Comparison of ENCODE assay signal across 1 cellular context in the genomic region with DNA sequence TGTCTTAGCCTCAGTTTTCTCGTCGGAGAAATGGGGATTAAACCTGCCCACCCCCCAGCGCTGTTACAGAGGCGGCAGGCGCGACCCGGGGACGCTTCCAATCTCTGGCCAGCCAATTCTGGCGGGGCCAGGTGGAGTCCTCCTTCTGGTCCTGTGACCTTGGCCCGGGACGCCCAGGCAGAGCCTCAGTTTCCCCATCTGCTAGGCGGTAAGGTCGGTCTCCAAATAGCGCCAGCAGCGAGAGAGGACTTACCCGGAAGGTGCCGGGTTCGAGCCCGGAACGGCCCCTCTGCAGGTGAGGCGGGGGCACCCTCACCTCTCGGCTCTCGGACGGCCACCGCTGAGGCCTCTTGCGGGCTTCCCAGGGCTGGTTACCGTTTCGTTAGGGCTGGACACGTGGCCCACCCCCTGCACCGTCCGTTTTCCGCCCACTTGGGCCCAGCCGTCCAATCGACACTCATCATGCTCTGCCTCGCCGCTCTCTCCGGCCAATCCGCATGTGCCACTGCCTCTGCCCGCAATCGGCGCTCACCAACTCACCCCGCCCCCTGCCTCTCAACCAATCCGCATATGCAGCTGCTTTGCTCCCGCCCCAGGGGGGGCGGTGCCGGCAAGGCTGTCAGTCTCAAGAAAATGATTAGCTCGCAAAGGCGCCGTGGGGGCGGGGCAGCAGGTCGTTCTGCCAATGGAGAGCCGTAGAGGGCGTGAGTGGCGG.
TF ChIP-seq lines count a peak whose summit lies in the region.

A gene with protein sequence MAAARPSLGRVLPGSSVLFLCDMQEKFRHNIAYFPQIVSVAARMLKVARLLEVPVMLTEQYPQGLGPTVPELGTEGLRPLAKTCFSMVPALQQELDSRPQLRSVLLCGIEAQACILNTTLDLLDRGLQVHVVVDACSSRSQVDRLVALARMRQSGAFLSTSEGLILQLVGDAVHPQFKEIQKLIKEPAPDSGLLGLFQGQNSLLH (minus strand): TSS at position 384 of the 715 bp plus-strand sequence. CDS start 5,156 bp downstream, outside the sequence.

TF ChIP-seq in K562, 482 proteins besides CTCF, POLR2A, EP300 and RAD21 (continued from another document and continues in another):
- TF ChIP-seq, protein P1, sequence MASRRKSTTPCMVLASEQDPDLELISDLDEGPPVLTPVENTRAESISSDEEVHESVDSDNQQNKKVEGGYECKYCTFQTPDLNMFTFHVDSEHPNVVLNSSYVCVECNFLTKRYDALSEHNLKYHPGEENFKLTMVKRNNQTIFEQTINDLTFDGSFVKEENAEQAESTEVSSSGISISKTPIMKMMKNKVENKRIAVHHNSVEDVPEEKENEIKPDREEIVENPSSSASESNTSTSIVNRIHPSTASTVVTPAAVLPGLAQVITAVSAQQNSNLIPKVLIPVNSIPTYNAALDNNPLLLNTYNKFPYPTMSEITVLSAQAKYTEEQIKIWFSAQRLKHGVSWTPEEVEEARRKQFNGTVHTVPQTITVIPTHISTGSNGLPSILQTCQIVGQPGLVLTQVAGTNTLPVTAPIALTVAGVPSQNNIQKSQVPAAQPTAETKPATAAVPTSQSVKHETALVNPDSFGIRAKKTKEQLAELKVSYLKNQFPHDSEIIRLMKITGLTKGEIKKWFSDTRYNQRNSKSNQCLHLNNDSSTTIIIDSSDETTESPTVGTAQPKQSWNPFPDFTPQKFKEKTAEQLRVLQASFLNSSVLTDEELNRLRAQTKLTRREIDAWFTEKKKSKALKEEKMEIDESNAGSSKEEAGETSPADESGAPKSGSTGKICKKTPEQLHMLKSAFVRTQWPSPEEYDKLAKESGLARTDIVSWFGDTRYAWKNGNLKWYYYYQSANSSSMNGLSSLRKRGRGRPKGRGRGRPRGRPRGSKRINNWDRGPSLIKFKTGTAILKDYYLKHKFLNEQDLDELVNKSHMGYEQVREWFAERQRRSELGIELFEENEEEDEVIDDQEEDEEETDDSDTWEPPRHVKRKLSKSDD (conservative IDR thresholded peaks at IDR 0.05; ENCODE audit: low read length), result no peak
- no peak; the same call in 1 of the 2 replicates for TF ChIP-seq GTF2E2 (tag; IDR thresholded peaks at IDR 0.05)
- TF ChIP-seq CBX5 (IDR thresholded peaks at IDR 0.05; ENCODE audit: borderline replicate concordance, low read depth), result no peak
- TF ChIP-seq, protein P2, sequence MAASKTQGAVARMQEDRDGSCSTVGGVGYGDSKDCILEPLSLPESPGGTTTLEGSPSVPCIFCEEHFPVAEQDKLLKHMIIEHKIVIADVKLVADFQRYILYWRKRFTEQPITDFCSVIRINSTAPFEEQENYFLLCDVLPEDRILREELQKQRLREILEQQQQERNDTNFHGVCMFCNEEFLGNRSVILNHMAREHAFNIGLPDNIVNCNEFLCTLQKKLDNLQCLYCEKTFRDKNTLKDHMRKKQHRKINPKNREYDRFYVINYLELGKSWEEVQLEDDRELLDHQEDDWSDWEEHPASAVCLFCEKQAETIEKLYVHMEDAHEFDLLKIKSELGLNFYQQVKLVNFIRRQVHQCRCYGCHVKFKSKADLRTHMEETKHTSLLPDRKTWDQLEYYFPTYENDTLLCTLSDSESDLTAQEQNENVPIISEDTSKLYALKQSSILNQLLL (CRISPR knock-in tag; IDR thresholded peaks at IDR 0.05; ENCODE audit: borderline replicate concordance), result no peak
- no peak for TF ChIP-seq MCM5 (IDR thresholded peaks at IDR 0.05; ENCODE audit: low read depth)
- 0 out of 2 replicates have a peak, but pooled peaks have one; percentile 6 for TF ChIP-seq TEAD4 (IDR thresholded peaks at IDR 0.05; ENCODE audit: low read length)
- TF ChIP-seq TEAD4 (CRISPR knock-in tag; IDR thresholded peaks at IDR 0.05; ENCODE audit: borderline replicate concordance), result no peak
- TF ChIP-seq ILK (tag; IDR thresholded peaks at IDR 0.05; ENCODE audit: borderline replicate concordance, low read depth), result no peak
- TF ChIP-seq ZC3H8 (IDR thresholded peaks at IDR 0.05), result no peak
- peak; percentile 55 for TF ChIP-seq ZNF316 (IDR thresholded peaks at IDR 0.05)
- TF ChIP-seq ZEB2 (IDR thresholded peaks at IDR 0.05), result peak; percentile 27; the same call in 1 of the 2 replicates
- no peak for TF ChIP-seq LCOR (CRISPR knock-in tag; IDR thresholded peaks at IDR 0.05)
- no peak for TF ChIP-seq XRCC3 (IDR thresholded peaks at IDR 0.05)
- peak; percentile 89 for TF ChIP-seq PCBP1 (IDR thresholded peaks at IDR 0.05; ENCODE audit: low read depth, low read length, poor library complexity, severe bottlenecking)
- TF ChIP-seq, protein P3, sequence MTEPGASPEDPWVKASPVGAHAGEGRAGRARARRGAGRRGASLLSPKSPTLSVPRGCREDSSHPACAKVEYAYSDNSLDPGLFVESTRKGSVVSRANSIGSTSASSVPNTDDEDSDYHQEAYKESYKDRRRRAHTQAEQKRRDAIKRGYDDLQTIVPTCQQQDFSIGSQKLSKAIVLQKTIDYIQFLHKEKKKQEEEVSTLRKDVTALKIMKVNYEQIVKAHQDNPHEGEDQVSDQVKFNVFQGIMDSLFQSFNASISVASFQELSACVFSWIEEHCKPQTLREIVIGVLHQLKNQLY (CRISPR knock-in tag; conservative IDR thresholded peaks at IDR 0.05), result no peak
- TF ChIP-seq E2F3 (CRISPR knock-in tag; IDR thresholded peaks at IDR 0.05), result no peak
- TF ChIP-seq RBM15 (IDR thresholded peaks at IDR 0.05; ENCODE audit: insufficient read depth, low read length), result no peak
- no peak for TF ChIP-seq NFXL1 (CRISPR knock-in tag; IDR thresholded peaks at IDR 0.05)
- TF ChIP-seq SP1 (CRISPR knock-in tag; IDR thresholded peaks at IDR 0.05), result peak; percentile 99
- TF ChIP-seq, protein P4, sequence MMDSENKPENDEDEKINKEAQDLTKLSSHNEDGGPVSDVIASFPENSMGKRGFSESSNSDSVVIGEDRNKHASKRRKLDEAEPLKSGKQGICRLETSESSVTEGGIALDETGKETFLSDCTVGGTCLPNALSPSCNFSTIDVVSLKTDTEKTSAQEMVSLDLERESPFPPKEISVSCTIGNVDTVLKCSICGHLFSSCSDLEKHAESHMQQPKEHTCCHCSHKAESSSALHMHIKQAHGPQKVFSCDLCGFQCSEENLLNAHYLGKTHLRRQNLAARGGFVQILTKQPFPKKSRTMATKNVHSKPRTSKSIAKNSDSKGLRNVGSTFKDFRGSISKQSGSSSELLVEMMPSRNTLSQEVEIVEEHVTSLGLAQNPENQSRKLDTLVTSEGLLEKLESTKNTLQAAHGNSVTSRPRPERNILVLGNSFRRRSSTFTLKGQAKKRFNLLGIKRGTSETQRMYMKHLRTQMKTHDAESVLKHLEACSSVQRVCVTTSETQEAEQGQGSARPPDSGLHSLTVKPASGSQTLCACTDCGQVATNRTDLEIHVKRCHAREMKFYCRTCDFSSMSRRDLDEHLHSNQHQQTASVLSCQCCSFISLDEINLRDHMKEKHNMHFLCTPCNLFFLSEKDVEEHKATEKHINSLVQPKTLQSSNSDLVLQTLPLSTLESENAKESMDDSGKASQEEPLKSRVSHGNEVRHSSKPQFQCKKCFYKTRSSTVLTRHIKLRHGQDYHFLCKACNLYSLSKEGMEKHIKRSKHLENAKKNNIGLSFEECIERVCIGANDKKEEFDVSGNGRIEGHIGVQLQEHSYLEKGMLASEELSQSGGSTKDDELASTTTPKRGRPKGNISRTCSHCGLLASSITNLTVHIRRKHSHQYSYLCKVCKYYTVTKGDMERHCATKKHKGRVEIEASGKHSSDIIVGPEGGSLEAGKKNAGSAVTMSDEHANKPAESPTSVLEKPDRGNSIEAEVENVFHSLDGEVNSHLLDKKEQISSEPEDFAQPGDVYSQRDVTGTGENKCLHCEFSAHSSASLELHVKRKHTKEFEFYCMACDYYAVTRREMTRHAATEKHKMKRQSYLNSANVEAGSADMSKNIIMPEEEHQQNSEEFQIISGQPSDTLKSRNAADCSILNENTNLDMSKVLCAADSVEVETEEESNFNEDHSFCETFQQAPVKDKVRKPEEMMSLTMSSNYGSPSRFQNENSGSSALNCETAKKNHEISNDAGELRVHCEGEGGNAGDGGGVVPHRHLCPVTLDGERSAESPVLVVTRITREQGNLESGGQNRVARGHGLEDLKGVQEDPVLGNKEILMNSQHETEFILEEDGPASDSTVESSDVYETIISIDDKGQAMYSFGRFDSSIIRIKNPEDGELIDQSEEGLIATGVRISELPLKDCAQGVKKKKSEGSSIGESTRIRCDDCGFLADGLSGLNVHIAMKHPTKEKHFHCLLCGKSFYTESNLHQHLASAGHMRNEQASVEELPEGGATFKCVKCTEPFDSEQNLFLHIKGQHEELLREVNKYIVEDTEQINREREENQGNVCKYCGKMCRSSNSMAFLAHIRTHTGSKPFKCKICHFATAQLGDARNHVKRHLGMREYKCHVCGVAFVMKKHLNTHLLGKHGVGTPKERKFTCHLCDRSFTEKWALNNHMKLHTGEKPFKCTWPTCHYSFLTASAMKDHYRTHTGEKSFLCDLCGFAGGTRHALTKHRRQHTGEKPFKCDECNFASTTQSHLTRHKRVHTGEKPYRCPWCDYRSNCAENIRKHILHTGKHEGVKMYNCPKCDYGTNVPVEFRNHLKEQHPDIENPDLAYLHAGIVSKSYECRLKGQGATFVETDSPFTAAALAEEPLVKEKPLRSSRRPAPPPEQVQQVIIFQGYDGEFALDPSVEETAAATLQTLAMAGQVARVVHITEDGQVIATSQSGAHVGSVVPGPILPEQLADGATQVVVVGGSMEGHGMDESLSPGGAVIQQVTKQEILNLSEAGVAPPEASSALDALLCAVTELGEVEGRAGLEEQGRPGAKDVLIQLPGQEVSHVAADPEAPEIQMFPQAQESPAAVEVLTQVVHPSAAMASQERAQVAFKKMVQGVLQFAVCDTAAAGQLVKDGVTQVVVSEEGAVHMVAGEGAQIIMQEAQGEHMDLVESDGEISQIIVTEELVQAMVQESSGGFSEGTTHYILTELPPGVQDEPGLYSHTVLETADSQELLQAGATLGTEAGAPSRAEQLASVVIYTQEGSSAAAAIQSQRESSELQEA (IDR thresholded peaks at IDR 0.05; ENCODE audit: low read depth), result no peak
- TF ChIP-seq ZNF143 (CRISPR knock-in tag; IDR thresholded peaks at IDR 0.05), result no peak
- TF ChIP-seq PRMT5 (CRISPR knock-in tag; IDR thresholded peaks at IDR 0.05), result no peak
- no peak for TF ChIP-seq KLF13 (tag; IDR thresholded peaks at IDR 0.05; ENCODE audit: borderline replicate concordance, low read depth)
- no peak for TF ChIP-seq BDP1 (IDR thresholded peaks at IDR 0.05; ENCODE audit: insufficient read depth, insufficient read length)
- TF ChIP-seq RFX7 (CRISPR knock-in tag; IDR thresholded peaks at IDR 0.05), result no peak
- peak; percentile 76 for TF ChIP-seq NFYB (IDR thresholded peaks at IDR 0.05; ENCODE audit: extremely low read depth, insufficient read length)
- peak; percentile 29; the same call in 1 of the 2 replicates for TF ChIP-seq BHLHE40 (IDR thresholded peaks at IDR 0.05; ENCODE audit: low read length)
- peak; percentile 74 for TF ChIP-seq ZFX (CRISPR knock-in tag; IDR thresholded peaks at IDR 0.05)
- TF ChIP-seq SAFB (IDR thresholded peaks at IDR 0.05; ENCODE audit: borderline replicate concordance, low read depth, low read length), result no peak
- TF ChIP-seq MTF1 (CRISPR knock-in tag; IDR thresholded peaks at IDR 0.05; ENCODE audit: borderline replicate concordance), result no peak
- TF ChIP-seq KLF6 (CRISPR knock-in tag; IDR thresholded peaks at IDR 0.05; ENCODE audit: borderline replicate concordance), result no peak
- TF ChIP-seq ZNF384 (IDR thresholded peaks at IDR 0.05; ENCODE audit: low read depth, low read length), result no peak
- TF ChIP-seq ZBTB1 (CRISPR knock-in tag; IDR thresholded peaks at IDR 0.05; ENCODE audit: borderline replicate concordance, low read depth), result no peak
- TF ChIP-seq ATF7 (IDR thresholded peaks at IDR 0.05), result peak; percentile 83
- no peak for TF ChIP-seq ZNF24 (IDR thresholded peaks at IDR 0.05)
- TF ChIP-seq RNF2 (IDR thresholded peaks at IDR 0.05), result peak; percentile 65; the same call in 1 of the 2 replicates
- peak; percentile 98 for TF ChIP-seq MBD2 (IDR thresholded peaks at IDR 0.05; ENCODE audit: borderline replicate concordance, low read depth)
- TF ChIP-seq, protein P5, sequence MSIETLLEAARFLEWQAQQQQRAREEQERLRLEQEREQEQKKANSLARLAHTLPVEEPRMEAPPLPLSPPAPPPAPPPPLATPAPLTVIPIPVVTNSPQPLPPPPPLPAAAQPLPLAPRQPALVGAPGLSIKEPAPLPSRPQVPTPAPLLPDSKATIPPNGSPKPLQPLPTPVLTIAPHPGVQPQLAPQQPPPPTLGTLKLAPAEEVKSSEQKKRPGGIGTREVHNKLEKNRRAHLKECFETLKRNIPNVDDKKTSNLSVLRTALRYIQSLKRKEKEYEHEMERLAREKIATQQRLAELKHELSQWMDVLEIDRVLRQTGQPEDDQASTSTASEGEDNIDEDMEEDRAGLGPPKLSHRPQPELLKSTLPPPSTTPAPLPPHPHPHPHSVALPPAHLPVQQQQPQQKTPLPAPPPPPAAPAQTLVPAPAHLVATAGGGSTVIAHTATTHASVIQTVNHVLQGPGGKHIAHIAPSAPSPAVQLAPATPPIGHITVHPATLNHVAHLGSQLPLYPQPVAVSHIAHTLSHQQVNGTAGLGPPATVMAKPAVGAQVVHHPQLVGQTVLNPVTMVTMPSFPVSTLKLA (conservative IDR thresholded peaks at IDR 0.05), result peak; percentile 98 to 99
- no peak for TF ChIP-seq ZNF778 (CRISPR knock-in tag; IDR thresholded peaks at IDR 0.05)
- peak; percentile 43; the same call in 1 of the 2 replicates for TF ChIP-seq PHB (CRISPR knock-in tag; IDR thresholded peaks at IDR 0.05)
- TF ChIP-seq RBM25 (IDR thresholded peaks at IDR 0.05; ENCODE audit: low read depth, low read length, severe bottlenecking), result peak; percentile 91
- 0 out of 2 replicates have a peak, but pooled peaks have one; percentile 41 for TF ChIP-seq MEF2D (tag; conservative IDR thresholded peaks at IDR 0.05; ENCODE audit: low read depth)
- TF ChIP-seq RFX1 (IDR thresholded peaks at IDR 0.05), result no peak
- no peak for TF ChIP-seq ZNF41 (CRISPR knock-in tag; conservative IDR thresholded peaks at IDR 0.05)
- TF ChIP-seq, protein P6, sequence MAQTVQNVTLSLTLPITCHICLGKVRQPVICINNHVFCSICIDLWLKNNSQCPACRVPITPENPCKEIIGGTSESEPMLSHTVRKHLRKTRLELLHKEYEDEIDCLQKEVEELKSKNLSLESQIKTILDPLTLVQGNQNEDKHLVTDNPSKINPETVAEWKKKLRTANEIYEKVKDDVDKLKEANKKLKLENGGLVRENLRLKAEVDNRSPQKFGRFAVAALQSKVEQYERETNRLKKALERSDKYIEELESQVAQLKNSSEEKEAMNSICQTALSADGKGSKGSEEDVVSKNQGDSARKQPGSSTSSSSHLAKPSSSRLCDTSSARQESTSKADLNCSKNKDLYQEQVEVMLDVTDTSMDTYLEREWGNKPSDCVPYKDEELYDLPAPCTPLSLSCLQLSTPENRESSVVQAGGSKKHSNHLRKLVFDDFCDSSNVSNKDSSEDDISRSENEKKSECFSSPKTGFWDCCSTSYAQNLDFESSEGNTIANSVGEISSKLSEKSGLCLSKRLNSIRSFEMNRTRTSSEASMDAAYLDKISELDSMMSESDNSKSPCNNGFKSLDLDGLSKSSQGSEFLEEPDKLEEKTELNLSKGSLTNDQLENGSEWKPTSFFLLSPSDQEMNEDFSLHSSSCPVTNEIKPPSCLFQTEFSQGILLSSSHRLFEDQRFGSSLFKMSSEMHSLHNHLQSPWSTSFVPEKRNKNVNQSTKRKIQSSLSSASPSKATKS (CRISPR knock-in tag; IDR thresholded peaks at IDR 0.05), result no peak
- TF ChIP-seq SMAD4 (CRISPR knock-in tag; conservative IDR thresholded peaks at IDR 0.05), result peak; percentile 13; the same call in 1 of the 2 replicates
- no peak for TF ChIP-seq POLR3A (IDR thresholded peaks at IDR 0.05; ENCODE audit: borderline replicate concordance, extremely low read depth, insufficient read depth, insufficient read length)
- TF ChIP-seq FUS (optimal IDR thresholded peaks at IDR 0.05; ENCODE audit: low read depth, low read length), result no peak
- TF ChIP-seq ZNF699 (CRISPR knock-in tag; IDR thresholded peaks at IDR 0.05; ENCODE audit: insufficient replicate concordance), result no peak
- no peak for TF ChIP-seq POU5F1 (IDR thresholded peaks at IDR 0.05; ENCODE audit: borderline replicate concordance, low read depth, low read length, partially characterized antibody)
